In genomic region chr1:112990271-112990670, GRCh38 we compare ENCODE assay signal across 13 cellular contexts.
"Had no signal": no experiment of that assay in that cellular context is flagged by ENCODE, and none has a peak within 500 bp of the region (broad histone marks: within the 10 kb centered on the region; RNA-seq: fewer than 3 reads in every experiment).

No MANE protein-coding gene starts in this region.

- H3K36me3 ChIP-seq: ovary had no signal

- H3K4me3 Mint-ChIP-seq: central memory CD8-positive, alpha-beta T cell; effector memory CD8-positive, alpha-beta T cell; natural killer cell; neural crest cell had no signal

- H3K9me3 Mint-ChIP-seq: central memory CD8-positive, alpha-beta T cell; effector memory CD8-positive, alpha-beta T cell; natural killer cell; neural crest cell had no signal

- DNase-seq: effector memory CD8-positive, alpha-beta T cell; left colon; mucosa of descending colon; natural killer cell; ovary; right cardiac atrium; small intestine; stimulated activated CD4-positive, alpha-beta T cell treated with anti-CD3 and anti-CD28 coated beads, Interleukin-12 subunit alpha, Interleukin-12 subunit beta, amount 100 ng/mL, for 4 hours; stimulated activated naive CD4-positive, alpha-beta T cell treated with Interleukin-2 at 50 U/mL for 16 hours; trophoblast cell had no signal

- H3K27ac ChIP-seq: hepatocyte, ovary had no signal

- H3K9me3 ChIP-seq: mucosa of descending colon, ovary had no signal

- H3K4me1 Mint-ChIP-seq: central memory CD8-positive, alpha-beta T cell; natural killer cell; neural crest cell had no signal

- H3K27me3 Mint-ChIP-seq: central memory CD8-positive, alpha-beta T cell; effector memory CD8-positive, alpha-beta T cell had no signal

- H3K36me3 Mint-ChIP-seq: natural killer cell had no signal

- H3K4me3 ChIP-seq: hepatocyte, mucosa of descending colon, ovary had no signal

- H3K27ac Mint-ChIP-seq: effector memory CD8-positive, alpha-beta T cell; natural killer cell had no signal
